In the genomic region with DNA sequence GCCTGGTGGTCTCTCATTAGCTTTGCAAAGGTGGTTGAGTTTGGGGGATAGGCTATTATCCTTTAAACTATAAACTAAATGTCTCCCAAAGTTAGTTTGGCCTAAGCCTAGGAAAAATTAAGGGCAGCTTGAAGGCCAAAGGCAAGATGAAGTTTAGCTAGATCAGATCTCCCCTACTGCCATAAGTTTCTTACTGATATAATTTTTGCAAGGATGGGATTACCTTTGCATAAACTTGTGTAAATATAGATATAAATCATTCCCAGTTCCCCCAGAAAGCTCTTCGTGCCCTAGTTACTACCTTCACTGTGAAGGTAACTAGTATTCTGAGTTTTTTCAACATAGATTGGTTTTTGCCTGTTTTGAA, we compare ENCODE assay signal across 25 cellular contexts. TPM values are rescaled to one million over a fixed set of nuclear protein-coding genes. Genes with fewer than 3 reads are reported as not detected.
"Had no signal": no experiment of that assay in that cellular context is flagged by ENCODE, and none has a peak within 500 bp of the region (broad histone marks: within the 10 kb centered on the region; RNA-seq: fewer than 3 reads in every experiment).

No MANE protein-coding gene starts in this region.

- H3K4me3 ChIP-seq: MG63 had no signal

- DNase-seq: Karpas-422, Kasumi-1, MG63, MM.1S, MV-4-11, NCI-H1048, NCI-H1436, NCI-H1436 treated with DMSO at 0.1 percent for 48 hours, NCI-H1694, NCI-H1694 treated with DMSO at 0.1 percent for 48 hours, NCI-H187, NCI-H187 treated with DMSO at 0.1 percent for 48 hours, NCI-H2029, NCI-H2107, NCI-H2171, NCI-H2171 treated with DMSO at 0.1 percent for 48 hours, NCI-H2227 treated with DMSO at 0.1 percent for 48 hours, NCI-H226, NCI-H446, NCI-H446 treated with DMSO at 0.1 percent for 48 hours, NCI-H510A had no signal

- H3K36me3 ChIP-seq: MG63 had no signal

- H3K9me3 ChIP-seq: MG63 had no signal

RNA-seq across cellular contexts. Expression of a gene that starts 23.0 kb away (rescaled TPM):
- total RNA-seq: M059J had no signal

RNA-seq across cellular contexts. Expression of a gene that starts 40.6 kb away (rescaled TPM):
- total RNA-seq: LHCN-M2, M059J, MCF 10A had no signal

RNA-seq across cellular contexts. Expression of a gene that starts 55.4 kb away (rescaled TPM):
- total RNA-seq: M059J, MCF 10A, NCI-H460 had no signal
